Comparison of ENCODE assay signal across 1 cellular context in genomic region chr2:44942304-44943030, GRCh38.
TF ChIP-seq lines count a peak whose summit lies in the region.

No MANE protein-coding gene starts in this region.

TF ChIP-seq in HepG2, 621 proteins besides CTCF, POLR2A, EP300 and RAD21:
- TF ChIP-seq MEIS1 (CRISPR knock-in tag; IDR thresholded peaks at IDR 0.05; ENCODE audit: borderline replicate concordance), result no peak
- TF ChIP-seq ATF7 (IDR thresholded peaks at IDR 0.05), result no peak
- TF ChIP-seq ATF7 (CRISPR knock-in tag; IDR thresholded peaks at IDR 0.05), result no peak
- no peak for TF ChIP-seq POLR2AphosphoS2 (IDR thresholded peaks at IDR 0.05; ENCODE audit: low read depth, low read length)
- TF ChIP-seq DNMT1 (CRISPR knock-in tag; IDR thresholded peaks at IDR 0.05), result no peak
